Comparison of ENCODE assay signal across 1 cellular context in the genomic region with DNA sequence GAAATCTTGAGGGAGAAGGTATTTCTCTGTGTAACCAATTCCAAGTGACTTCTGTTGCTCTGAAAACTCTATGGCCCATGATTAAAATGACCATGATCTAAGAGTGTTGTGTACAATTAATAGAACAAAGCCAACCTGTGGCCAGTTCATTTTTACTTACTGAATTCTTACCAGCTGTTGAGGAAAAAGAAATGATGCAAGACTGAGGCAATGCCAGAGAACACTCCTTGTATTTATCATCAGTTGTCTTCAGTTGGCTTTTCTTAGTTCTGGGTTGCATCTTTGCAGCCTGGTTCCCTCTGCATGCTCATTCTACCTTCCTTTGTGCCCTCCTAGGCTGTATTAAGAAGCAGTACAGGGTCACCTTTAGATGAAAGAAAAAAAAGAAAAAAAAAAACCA.
TF ChIP-seq lines count a peak whose summit lies in the region.

No MANE protein-coding gene starts in this region.

TF ChIP-seq in GM23338, 12 proteins besides CTCF, POLR2A, EP300 and RAD21 (continued from another document):
- TF ChIP-seq, protein P1, sequence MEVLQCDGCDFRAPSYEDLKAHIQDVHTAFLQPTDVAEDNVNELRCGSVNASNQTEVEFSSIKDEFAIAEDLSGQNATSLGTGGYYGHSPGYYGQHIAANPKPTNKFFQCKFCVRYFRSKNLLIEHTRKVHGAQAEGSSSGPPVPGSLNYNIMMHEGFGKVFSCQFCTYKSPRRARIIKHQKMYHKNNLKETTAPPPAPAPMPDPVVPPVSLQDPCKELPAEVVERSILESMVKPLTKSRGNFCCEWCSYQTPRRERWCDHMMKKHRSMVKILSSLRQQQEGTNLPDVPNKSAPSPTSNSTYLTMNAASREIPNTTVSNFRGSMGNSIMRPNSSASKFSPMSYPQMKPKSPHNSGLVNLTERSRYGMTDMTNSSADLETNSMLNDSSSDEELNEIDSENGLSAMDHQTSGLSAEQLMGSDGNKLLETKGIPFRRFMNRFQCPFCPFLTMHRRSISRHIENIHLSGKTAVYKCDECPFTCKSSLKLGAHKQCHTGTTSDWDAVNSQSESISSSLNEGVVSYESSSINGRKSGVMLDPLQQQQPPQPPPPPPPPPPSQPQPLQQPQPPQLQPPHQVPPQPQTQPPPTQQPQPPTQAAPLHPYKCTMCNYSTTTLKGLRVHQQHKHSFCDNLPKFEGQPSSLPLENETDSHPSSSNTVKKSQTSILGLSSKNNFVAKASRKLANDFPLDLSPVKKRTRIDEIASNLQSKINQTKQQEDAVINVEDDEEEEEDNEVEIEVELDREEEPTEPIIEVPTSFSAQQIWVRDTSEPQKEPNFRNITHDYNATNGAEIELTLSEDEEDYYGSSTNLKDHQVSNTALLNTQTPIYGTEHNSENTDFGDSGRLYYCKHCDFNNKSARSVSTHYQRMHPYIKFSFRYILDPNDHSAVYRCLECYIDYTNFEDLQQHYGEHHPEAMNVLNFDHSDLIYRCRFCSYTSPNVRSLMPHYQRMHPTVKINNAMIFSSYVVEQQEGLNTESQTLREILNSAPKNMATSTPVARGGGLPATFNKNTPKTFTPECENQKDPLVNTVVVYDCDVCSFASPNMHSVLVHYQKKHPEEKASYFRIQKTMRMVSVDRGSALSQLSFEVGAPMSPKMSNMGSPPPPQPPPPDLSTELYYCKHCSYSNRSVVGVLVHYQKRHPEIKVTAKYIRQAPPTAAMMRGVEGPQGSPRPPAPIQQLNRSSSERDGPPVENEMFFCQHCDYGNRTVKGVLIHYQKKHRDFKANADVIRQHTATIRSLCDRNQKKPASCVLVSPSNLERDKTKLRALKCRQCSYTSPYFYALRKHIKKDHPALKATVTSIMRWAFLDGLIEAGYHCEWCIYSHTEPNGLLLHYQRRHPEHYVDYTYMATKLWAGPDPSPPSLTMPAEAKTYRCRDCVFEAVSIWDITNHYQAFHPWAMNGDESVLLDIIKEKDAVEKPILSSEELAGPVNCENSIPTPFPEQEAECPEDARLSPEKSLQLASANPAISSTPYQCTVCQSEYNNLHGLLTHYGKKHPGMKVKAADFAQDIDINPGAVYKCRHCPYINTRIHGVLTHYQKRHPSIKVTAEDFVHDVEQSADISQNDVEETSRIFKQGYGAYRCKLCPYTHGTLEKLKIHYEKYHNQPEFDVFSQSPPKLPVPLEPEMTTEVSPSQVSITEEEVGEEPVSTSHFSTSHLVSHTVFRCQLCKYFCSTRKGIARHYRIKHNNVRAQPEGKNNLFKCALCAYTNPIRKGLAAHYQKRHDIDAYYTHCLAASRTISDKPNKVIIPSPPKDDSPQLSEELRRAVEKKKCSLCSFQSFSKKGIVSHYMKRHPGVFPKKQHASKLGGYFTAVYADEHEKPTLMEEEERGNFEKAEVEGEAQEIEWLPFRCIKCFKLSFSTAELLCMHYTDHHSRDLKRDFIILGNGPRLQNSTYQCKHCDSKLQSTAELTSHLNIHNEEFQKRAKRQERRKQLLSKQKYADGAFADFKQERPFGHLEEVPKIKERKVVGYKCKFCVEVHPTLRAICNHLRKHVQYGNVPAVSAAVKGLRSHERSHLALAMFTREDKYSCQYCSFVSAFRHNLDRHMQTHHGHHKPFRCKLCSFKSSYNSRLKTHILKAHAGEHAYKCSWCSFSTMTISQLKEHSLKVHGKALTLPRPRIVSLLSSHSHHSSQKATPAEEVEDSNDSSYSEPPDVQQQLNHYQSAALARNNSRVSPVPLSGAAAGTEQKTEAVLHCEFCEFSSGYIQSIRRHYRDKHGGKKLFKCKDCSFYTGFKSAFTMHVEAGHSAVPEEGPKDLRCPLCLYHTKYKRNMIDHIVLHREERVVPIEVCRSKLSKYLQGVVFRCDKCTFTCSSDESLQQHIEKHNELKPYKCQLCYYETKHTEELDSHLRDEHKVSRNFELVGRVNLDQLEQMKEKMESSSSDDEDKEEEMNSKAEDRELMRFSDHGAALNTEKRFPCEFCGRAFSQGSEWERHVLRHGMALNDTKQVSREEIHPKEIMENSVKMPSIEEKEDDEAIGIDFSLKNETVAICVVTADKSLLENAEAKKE (CRISPR knock-in tag; IDR thresholded peaks at IDR 0.05), result no peak
- TF ChIP-seq STAT1 (IDR thresholded peaks at IDR 0.05; ENCODE audit: unreplicated experiment) (no peak), ZNF114 (CRISPR knock-in tag; IDR thresholded peaks at IDR 0.05) (no peak)
